13 cellular contexts compared by ENCODE assay signal in the genomic region with DNA sequence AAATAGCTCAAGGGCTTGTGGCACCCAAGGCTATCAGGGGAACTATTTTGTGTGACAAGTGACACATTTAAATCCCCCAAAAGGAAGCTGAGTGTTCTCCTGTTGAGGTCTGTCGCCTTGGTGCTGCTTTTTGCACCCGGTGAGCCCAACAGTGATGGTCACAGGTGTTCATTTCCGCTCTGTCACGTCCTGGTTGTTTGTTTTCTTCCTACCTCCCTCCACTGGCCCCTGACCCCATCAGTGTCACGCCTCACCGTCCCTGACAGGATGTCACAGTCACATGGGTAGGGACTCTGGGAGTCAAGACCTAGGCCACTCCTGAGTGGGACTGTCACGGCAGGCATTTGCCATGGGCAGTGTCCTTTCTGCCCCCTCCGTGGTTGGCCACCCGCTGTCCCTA. TPM values are rescaled to one million over a fixed set of nuclear protein-coding genes. Genes with fewer than 3 reads are reported as not detected.
DNase-seq lines count a peak whose midpoint lies in the region; ATAC-seq and FAIRE-seq lines count a peak whose summit lies in the region.
"Had no signal": no experiment of that assay in that cellular context is flagged by ENCODE, and none has a peak within 500 bp of the region (broad histone marks: within the 10 kb centered on the region; RNA-seq: fewer than 3 reads in every experiment).

No MANE protein-coding gene starts in this region.

- H3K27me3 ChIP-seq in naive thymus-derived CD4-positive, alpha-beta T cell (ENCODE audit: control insufficient read depth in 2 of 2, insufficient read depth in 2 of 2, low read length in 2 of 2), result no peaks in the 10 kb centered on the region

- CTCF ChIA-PET in naive thymus-derived CD4-positive, alpha-beta T cell (lab: Charles Lee), result interaction anchor here (0.6 to 1.1 kb wide), 2 partner anchors 11 to 62 kb away, joined by 3 to 4 read pairs; partner anchors contain the start of gene SLCO3A1

- H3K4me3 Mint-ChIP-seq in central memory CD8-positive, alpha-beta T cell, result no peak overlapping the region
- H3K4me3 Mint-ChIP-seq in naive thymus-derived CD4-positive, alpha-beta T cell, result peak overlapping the region in 1 of 10 donors; percentile 24

- peak; percentile 74 for FAIRE-seq in GM18507 (lab: Jason Lieb, UNC)
- FAIRE-seq: endometrium had no signal

- intact Hi-C loops in naive thymus-derived CD4-positive, alpha-beta T cell (cut with micrococcal nuclease), result loop anchor here in 1 of 2 donors (1.0 kb wide), 1 partner anchor 10 kb away; no protein-coding TSS in a partner anchor

- peak; percentile 62 for ATAC-seq in HG03097 (IDR thresholded peaks at IDR 0.05; ENCODE audit: low FRiP score, unreplicated experiment)
- peak; percentile 85 for ATAC-seq in central memory CD8-positive, alpha-beta T cell (replicated peaks; ENCODE audit: extremely low read depth, poor library complexity, severe bottlenecking)
- ATAC-seq in naive thymus-derived CD4-positive, alpha-beta T cell, result peak; percentile 7
- no peak for ATAC-seq in GM21526 (IDR thresholded peaks at IDR 0.05; ENCODE audit: low FRiP score, unreplicated experiment)
- no peak for ATAC-seq in GM21717 (IDR thresholded peaks at IDR 0.05; ENCODE audit: unreplicated experiment)

- H3K27ac Mint-ChIP-seq in central memory CD8-positive, alpha-beta T cell (ENCODE audit: low read depth), result peak overlapping the region; percentile 51
- H3K27ac Mint-ChIP-seq in naive thymus-derived CD4-positive, alpha-beta T cell, result peak overlapping the region in 3 of 9 donors; percentile 18 to 76 (median 73)

- peaks cover 3% of the 10 kb centered on the region for H3K36me3 Mint-ChIP-seq in central memory CD8-positive, alpha-beta T cell (ENCODE audit: insufficient read depth)
- H3K36me3 Mint-ChIP-seq in naive thymus-derived CD4-positive, alpha-beta T cell, result peaks cover 0 to 5% (median 0%) of the 10 kb centered on the region in 5 donors

- no peaks in the 10 kb centered on the region for H3K36me3 ChIP-seq in naive thymus-derived CD4-positive, alpha-beta T cell (ENCODE audit: control insufficient read depth in 2 of 3, insufficient read depth in 3 of 3, low read length in 3 of 3)

- DNase-seq in GM18507 (ENCODE audit: extremely low spot score, insufficient read length, low read depth) (no peak), NCI-H1930 (lab: John Stamatoyannopoulos, UW) (no peak)
- DNase-seq in central memory CD8-positive, alpha-beta T cell (ENCODE audit: low spot score in 2 of 2), result peak in 1 of 2 donors; percentile 26
- no peak for DNase-seq in naive thymus-derived CD4-positive, alpha-beta T cell
- no peak for DNase-seq in activated CD8-positive, alpha-beta memory T cell treated with anti-CD3 and anti-CD28 coated beads for 24 hours
- DNase-seq: amygdala, NCI-H1694, T-helper 9 cell had no signal

- no peak overlapping the region for H3K4me3 ChIP-seq in naive thymus-derived CD4-positive, alpha-beta T cell (ENCODE audit: low read length)

- no peaks in the 10 kb centered on the region for H3K27me3 Mint-ChIP-seq in central memory CD8-positive, alpha-beta T cell
- peaks cover 0 to 4% (median 0%) of the 10 kb centered on the region in 5 donors for H3K27me3 Mint-ChIP-seq in naive thymus-derived CD4-positive, alpha-beta T cell

- peaks cover 54 to 69% of the 10 kb centered on the region in 2 donors for H3K4me1 ChIP-seq in naive thymus-derived CD4-positive, alpha-beta T cell (ENCODE audit: control insufficient read depth in 2 of 2, insufficient read depth in 2 of 2, low read length in 2 of 2)

- H3K4me1 Mint-ChIP-seq in central memory CD8-positive, alpha-beta T cell, result peaks cover 58% of the 10 kb centered on the region
- H3K4me1 Mint-ChIP-seq in naive thymus-derived CD4-positive, alpha-beta T cell, result peaks cover 56 to 94% (median 78%) of the 10 kb centered on the region in 7 donors

- H3K9me3 ChIP-seq in naive thymus-derived CD4-positive, alpha-beta T cell (ENCODE audit: control insufficient read depth in 2 of 3, low read length in 3 of 3), result no peaks in the 10 kb centered on the region

- POLR2A ChIA-PET in naive thymus-derived CD4-positive, alpha-beta T cell (lab: Charles Lee), result no interaction called here

- no peaks in the 10 kb centered on the region for H3K9me3 Mint-ChIP-seq in central memory CD8-positive, alpha-beta T cell
- H3K9me3 Mint-ChIP-seq in naive thymus-derived CD4-positive, alpha-beta T cell, result no peaks in the 10 kb centered on the region

- no peak overlapping the region for H3K27ac ChIP-seq in naive thymus-derived CD4-positive, alpha-beta T cell (ENCODE audit: low read depth, low read length)

RNA-seq across cellular contexts. Expression of gene SLCO3A1, which starts 11.2 kb away (rescaled TPM):
- 10 to 100 TPM; 16.9 to 69.1 (median 25.4) TPM for total RNA-seq in naive thymus-derived CD4-positive, alpha-beta T cell
- polyA plus RNA-seq in naive thymus-derived CD4-positive, alpha-beta T cell, result 10 to 100 TPM; 15.4 to 24.3 TPM
- total RNA-seq: myocyte had no signal

Comparison
In these comparisons a context has a peak if more than half of its experiments do, and no peak if none do; other contexts are left out.
1. ATAC-seq: peak in HG03097 (single experiment), central memory CD8-positive, alpha-beta T cell (single experiment) and naive thymus-derived CD4-positive, alpha-beta T cell (single experiment); none in GM21526 (single experiment) and GM21717 (single experiment).